Comparison of ENCODE assay signal across 8 cellular contexts in genomic region chr13:31209172-31209818, GRCh38. TPM values are rescaled to one million over a fixed set of nuclear protein-coding genes. Genes with fewer than 3 reads are reported as not detected.
DNase-seq lines count a peak whose midpoint lies in the region; FAIRE-seq and TF ChIP-seq lines count a peak whose summit lies in the region.

No MANE protein-coding gene starts in this region.

- WGBS in small intestine, 3 donors: 46 to 52% (median 50%) methylated on average over 8 of the region's 8 CpGs

- DNase-seq in H4 (ENCODE audit: low spot score) (peak; percentile 71), NT2/D1 (ENCODE audit: low read depth, low spot score) (peak; percentile 23), fibroblast of mammary gland (ENCODE audit: low read depth) (peak; percentile 48), pons (ENCODE audit: low spot score) (peak; percentile 62), ureter (ENCODE audit: low spot score) (no peak), small intestine (no peak), HuH-7 (ENCODE audit: low spot score) (no peak)
- no peak for DNase-seq in effector CD8-positive, alpha-beta T cell (lab: John Stamatoyannopoulos, UW)

- H3K4me1 ChIP-seq in NT2/D1 (ENCODE audit: insufficient read depth, insufficient read length) (peaks cover under 1% of the 10 kb centered on the region), small intestine (ENCODE audit: control insufficient read depth in 2 of 2, insufficient read depth in 1 of 2, low read depth in 1 of 2, low read length in 1 of 2) (no peaks in the 10 kb centered on the region)

- H3K4me3 ChIP-seq in NT2/D1 (ENCODE audit: insufficient read length, low read depth) (no peak overlapping the region), fibroblast of mammary gland (ENCODE audit: control insufficient read depth, low read depth, low read length) (no peak overlapping the region), small intestine (ENCODE audit: low read depth in 1 of 2, low read length in 2 of 2) (no peak overlapping the region)

- FAIRE-seq in small intestine (lab: Jason Lieb, UNC): no peak

- H3K9me3 ChIP-seq in NT2/D1 (ENCODE audit: insufficient read depth, low read length) (no peaks in the 10 kb centered on the region), small intestine (ENCODE audit: control insufficient read depth, low read depth) (no peaks in the 10 kb centered on the region)

- H3K27me3 ChIP-seq in NT2/D1 (ENCODE audit: insufficient read depth, insufficient read length) (no peaks in the 10 kb centered on the region), small intestine (ENCODE audit: control insufficient read depth in 2 of 2, insufficient read depth in 2 of 2, low read length in 2 of 2) (no peaks in the 10 kb centered on the region)

- no peak overlapping the region for H3K9ac ChIP-seq in NT2/D1 (ENCODE audit: insufficient read length, low read depth)

- no peak for TF ChIP-seq CTCF in fibroblast of mammary gland (conservative IDR thresholded peaks at IDR 0.05; ENCODE audit: control insufficient read depth, insufficient read depth, low read depth, low read length)

- no peak overlapping the region for H3K27ac ChIP-seq in small intestine (ENCODE audit: low read depth in 1 of 2, low read length in 1 of 2)

- H3K36me3 ChIP-seq in NT2/D1 (ENCODE audit: insufficient read depth, insufficient read length, low read length) (no peaks in the 10 kb centered on the region), small intestine (ENCODE audit: control insufficient read depth in 2 of 2, insufficient read depth in 2 of 2, low read length in 2 of 2) (no peaks in the 10 kb centered on the region)

RNA-seq across cellular contexts. Expression of gene B3GLCT, which starts 9.5 kb away (rescaled TPM):
- total RNA-seq in H4 (2014; rRNA removed; shearing (Covaris generic)): 10.3 and 10.9 TPM in 2 replicates
- 4.1 TPM for total RNA-seq in ureter
- polyA plus RNA-seq in small intestine: 1 to 10 TPM; 1.6 to 2.1 (median 1.6) TPM

RNA-seq across cellular contexts. Expression of gene HSPH1, which starts 47.6 kb away (rescaled TPM):
- total RNA-seq in H4 (2014; rRNA removed; shearing (Covaris generic)): 37.7 and 47.6 TPM in 2 replicates
- total RNA-seq in ureter: 80.3 TPM
- 10 to 100 TPM in 1 of 3 donors, 1 to 10 TPM in 2; 8.5 to 25.7 (median 8.9) TPM for polyA plus RNA-seq in small intestine

Comparison
In these comparisons a context has a peak if more than half of its experiments do, and no peak if none do; other contexts are left out.
1. DNase-seq: peak in H4 (single experiment), NT2/D1 (single experiment), fibroblast of mammary gland (single experiment) and pons (single experiment); none in ureter (single experiment), small intestine (single experiment), HuH-7 (single experiment) and effector CD8-positive, alpha-beta T cell (single experiment).